8 cellular contexts compared by ENCODE assay signal in genomic region chr5:40879163-40879942, GRCh38. TPM values are rescaled to one million over a fixed set of nuclear protein-coding genes. Genes with fewer than 3 reads are reported as not detected.
DNase-seq lines count a peak whose midpoint lies in the region; ATAC-seq, FAIRE-seq and TF ChIP-seq lines count a peak whose summit lies in the region.

No MANE protein-coding gene starts in this region.

- TF ChIP-seq CTCF in CD8-positive, alpha-beta T cell (IDR thresholded peaks at IDR 0.05) = peak; percentile 82
- TF ChIP-seq CTCF in bronchial epithelial cell (IDR thresholded peaks at IDR 0.05; ENCODE audit: insufficient read depth, low read length, severe bottlenecking) = peak; percentile 15
- TF ChIP-seq CTCF in lung (IDR thresholded peaks at IDR 0.05; ENCODE audit: control extremely low read depth, extremely low read depth) = peak; percentile 34

- H3K4me3 Mint-ChIP-seq in CD8-positive, alpha-beta T cell = no peak overlapping the region
- H3K4me3 Mint-ChIP-seq in activated naive CD8-positive, alpha-beta T cell treated with anti-CD3 and anti-CD28 coated beads for 36 hours = no peak overlapping the region

- no peak overlapping the region for H3K27ac Mint-ChIP-seq in CD8-positive, alpha-beta T cell
- H3K27ac Mint-ChIP-seq in activated naive CD4-positive, alpha-beta T cell treated with anti-CD3 and anti-CD28 coated beads, Interleukin-2, amount 50 U/mL, for 72 hours = no peak overlapping the region
- H3K27ac Mint-ChIP-seq in activated naive CD8-positive, alpha-beta T cell treated with anti-CD3 and anti-CD28 coated beads for 36 hours = no peak overlapping the region

- H3K27me3 ChIP-seq in CD8-positive, alpha-beta T cell (ENCODE audit: insufficient read depth, low read length) = no peaks in the 10 kb centered on the region
- H3K27me3 ChIP-seq in bronchial epithelial cell (ENCODE audit: control insufficient read depth, insufficient read depth, low read length) = no peaks in the 10 kb centered on the region
- H3K27me3 ChIP-seq in lung (ENCODE audit: control insufficient read depth, insufficient read depth) = no peaks in the 10 kb centered on the region

- intact Hi-C loops in CD8-positive, alpha-beta T cell (cut with DNase I, micrococcal nuclease) = loop anchor here (1.0 to 10.0 kb wide), 11 partner anchors 37 to 1300 kb away; partner anchors contain the start of genes TTC33 (in 2 of the 2) and CARD6 (in 1 of the 2)

- no peaks in the 10 kb centered on the region for H3K4me1 ChIP-seq in CD8-positive, alpha-beta T cell (ENCODE audit: insufficient read depth, low read length)
- no peaks in the 10 kb centered on the region for H3K4me1 ChIP-seq in lung (ENCODE audit: control insufficient read depth in 2 of 2, insufficient read depth in 2 of 2, low read length in 2 of 2)

- peaks cover 6% of the 10 kb centered on the region for H3K9me3 Mint-ChIP-seq in CD8-positive, alpha-beta T cell
- H3K9me3 Mint-ChIP-seq in activated naive CD4-positive, alpha-beta T cell treated with anti-CD3 and anti-CD28 coated beads, Interleukin-2, amount 50 U/mL, for 72 hours = peaks cover 10 to 11% of the 10 kb centered on the region in 2 donors
- peaks cover 10% of the 10 kb centered on the region for H3K9me3 Mint-ChIP-seq in activated naive CD8-positive, alpha-beta T cell treated with anti-CD3 and anti-CD28 coated beads for 36 hours

- H3K4me1 Mint-ChIP-seq in CD8-positive, alpha-beta T cell (ENCODE audit: low read depth) = peaks cover 3% of the 10 kb centered on the region
- peaks cover 2% of the 10 kb centered on the region for H3K4me1 Mint-ChIP-seq in activated naive CD8-positive, alpha-beta T cell treated with anti-CD3 and anti-CD28 coated beads for 36 hours

- POLR2A ChIA-PET in CD8-positive, alpha-beta T cell (lab: Charles Lee) = no interaction called here

- no peaks in the 10 kb centered on the region for H3K36me3 ChIP-seq in CD8-positive, alpha-beta T cell (ENCODE audit: insufficient read depth, low read length)
- H3K36me3 ChIP-seq in bronchial epithelial cell (ENCODE audit: control insufficient read depth, insufficient read depth, low read length) = no peaks in the 10 kb centered on the region
- no peaks in the 10 kb centered on the region for H3K36me3 ChIP-seq in lung (ENCODE audit: control insufficient read depth in 2 of 2, insufficient read depth in 2 of 2, low read length in 2 of 2)

- FAIRE-seq in bronchial epithelial cell (lab: Jason Lieb, UNC) = no peak

- H3K9me3 ChIP-seq in CD8-positive, alpha-beta T cell (ENCODE audit: low read length) = no peaks in the 10 kb centered on the region
- no peaks in the 10 kb centered on the region for H3K9me3 ChIP-seq in lung (ENCODE audit: control insufficient read depth in 2 of 2, insufficient read depth in 1 of 2, low read length in 1 of 2)

- H3K36me3 Mint-ChIP-seq in CD8-positive, alpha-beta T cell = no peaks in the 10 kb centered on the region
- peaks cover 6 to 13% of the 10 kb centered on the region in 2 donors for H3K36me3 Mint-ChIP-seq in activated naive CD4-positive, alpha-beta T cell treated with anti-CD3 and anti-CD28 coated beads, Interleukin-2, amount 50 U/mL, for 72 hours
- H3K36me3 Mint-ChIP-seq in activated naive CD8-positive, alpha-beta T cell treated with anti-CD3 and anti-CD28 coated beads for 36 hours = peaks cover 3% of the 10 kb centered on the region

- no peak for ATAC-seq in CD8-positive, alpha-beta T cell
- ATAC-seq in HG02678 (IDR thresholded peaks at IDR 0.05; ENCODE audit: unreplicated experiment) (peak; percentile 57), lung (ENCODE audit: insufficient read depth, low FRiP score) (no peak), GM19328 (IDR thresholded peaks at IDR 0.05; ENCODE audit: unreplicated experiment) (no peak)
- no peak for ATAC-seq in activated naive CD4-positive, alpha-beta T cell treated with anti-CD3 and anti-CD28 coated beads, Interleukin-2, amount 50 U/mL, for 72 hours

- no peak for DNase-seq in CD8-positive, alpha-beta T cell
- DNase-seq in NCI-H748 (lab: John Stamatoyannopoulos, UW; ENCODE audit: unreplicated experiment) = peak; percentile 56
- DNase-seq in bronchial epithelial cell (ENCODE audit: low read depth) = peak; percentile 18
- no peak for DNase-seq in lung (ENCODE audit: low spot score)
- DNase-seq in activated naive CD4-positive, alpha-beta T cell treated with anti-CD3 and anti-CD28 coated beads, Interleukin-2, amount 50 U/mL, for 72 hours (ENCODE audit: low spot score in 2 of 2) = no peak
- DNase-seq in activated naive CD8-positive, alpha-beta T cell treated with anti-CD3 and anti-CD28 coated beads for 36 hours = no peak

- peaks cover 9% of the 10 kb centered on the region for H3K27me3 Mint-ChIP-seq in CD8-positive, alpha-beta T cell (ENCODE audit: low read depth)
- H3K27me3 Mint-ChIP-seq in activated naive CD8-positive, alpha-beta T cell treated with anti-CD3 and anti-CD28 coated beads for 36 hours = peaks cover 6% of the 10 kb centered on the region

- CTCF ChIA-PET in CD8-positive, alpha-beta T cell (lab: Charles Lee) = interaction anchor here (0.7 to 1.3 kb wide), 7 partner anchors 10 to 1331 kb away, joined by 3 to 5 read pairs (median 4); no protein-coding TSS in a partner anchor

- WGBS in lung, 2 donors = 31 to 36% methylated on average over 10 of the region's 10 CpGs

- H3K27ac ChIP-seq in CD8-positive, alpha-beta T cell (ENCODE audit: low read depth, low read length) = no peak overlapping the region
- no peak overlapping the region for H3K27ac ChIP-seq in lung (ENCODE audit: low read depth in 1 of 2, low read length in 1 of 2)

- no peak overlapping the region for H3K4me3 ChIP-seq in CD8-positive, alpha-beta T cell (ENCODE audit: low read depth, low read length)
- H3K4me3 ChIP-seq in bronchial epithelial cell (ENCODE audit: low read depth, low read length) (no peak overlapping the region), lung (no peak overlapping the region)

RNA-seq across cellular contexts. Expression of gene C7, which starts 29.9 kb away (rescaled TPM):
- total RNA-seq in CD8-positive, alpha-beta T cell = not detected
- total RNA-seq in bronchial epithelial cell = under 0.01 TPM in 1 of 2 replicates, not detected in the other
- 100 to 1,000 TPM; 165 to 763 TPM for total RNA-seq in lung
- 10 to 100 TPM; 46.2 to 75.8 TPM for polyA plus RNA-seq in lung
- total RNA-seq in activated naive CD4-positive, alpha-beta T cell treated with anti-CD3 and anti-CD28 coated beads, Interleukin-2, amount 50 U/mL, for 72 hours = not detected
- not detected for total RNA-seq in activated naive CD8-positive, alpha-beta T cell treated with anti-CD3 and anti-CD28 coated beads for 36 hours

RNA-seq across cellular contexts. Expression of gene CARD6, which starts 38.2 kb away (rescaled TPM):
- under 1 TPM; 0.39 to 0.43 TPM for total RNA-seq in CD8-positive, alpha-beta T cell
- 6.1 and 7.8 TPM in 2 replicates for total RNA-seq in bronchial epithelial cell
- total RNA-seq in lung = 10 to 100 TPM; 13.5 to 15.9 TPM
- polyA plus RNA-seq in lung = 10 to 100 TPM in 1 of 2 donors, 1 to 10 TPM in 1; 6.2 to 11.9 TPM
- 1 to 10 TPM; 2.2 to 2.8 TPM for total RNA-seq in activated naive CD4-positive, alpha-beta T cell treated with anti-CD3 and anti-CD28 coated beads, Interleukin-2, amount 50 U/mL, for 72 hours
- 1 to 10 TPM; 1.9 to 2.3 TPM for total RNA-seq in activated naive CD8-positive, alpha-beta T cell treated with anti-CD3 and anti-CD28 coated beads for 36 hours

RNA-seq across cellular contexts. Expression of gene RPL37, which starts 44.3 kb away (rescaled TPM):
- total RNA-seq in CD8-positive, alpha-beta T cell = 1,000 to 10,000 TPM; 2,804 to 2,873 TPM
- total RNA-seq in bronchial epithelial cell (264 and 2,479 TPM in 2 replicates), lung (1,000 to 10,000 TPM in 1 of 2 donors, 100 to 1,000 TPM in 1; 881 to 1,654 TPM)
- polyA plus RNA-seq in lung = 1,000 to 10,000 TPM in 1 of 2 donors, 100 to 1,000 TPM in 1; 886 to 2,683 TPM
- 1,000 to 10,000 TPM; 1,805 to 1,969 TPM for total RNA-seq in activated naive CD4-positive, alpha-beta T cell treated with anti-CD3 and anti-CD28 coated beads, Interleukin-2, amount 50 U/mL, for 72 hours
- 1,000 to 10,000 TPM; 1,702 to 1,706 TPM for total RNA-seq in activated naive CD8-positive, alpha-beta T cell treated with anti-CD3 and anti-CD28 coated beads for 36 hours

Comparison
In these comparisons a context has a peak if more than half of its experiments do, and no peak if none do; other contexts are left out.
1. DNase-seq: peak in NCI-H748 (single experiment) and bronchial epithelial cell (single experiment); none in CD8-positive, alpha-beta T cell (0 of 7), lung (single experiment), activated naive CD4-positive, alpha-beta T cell treated with anti-CD3 and anti-CD28 coated beads, Interleukin-2, amount 50 U/mL, for 72 hours (0 of 2) and activated naive CD8-positive, alpha-beta T cell treated with anti-CD3 and anti-CD28 coated beads for 36 hours (single experiment).
2. CTCF ChIP-seq: peak in every context shown above with its lines; median percentile 82 in CD8-positive, alpha-beta T cell; 34 in lung; 15 in bronchial epithelial cell.
3. RNA of gene C7, which starts 29.9 kb away (total RNA-seq): 165 to 763 TPM in lung; not detected in activated naive CD4-positive, alpha-beta T cell treated with anti-CD3 and anti-CD28 coated beads, Interleukin-2, amount 50 U/mL, for 72 hours, not detected in CD8-positive, alpha-beta T cell, under 0.01 TPM in bronchial epithelial cell and not detected in activated naive CD8-positive, alpha-beta T cell treated with anti-CD3 and anti-CD28 coated beads for 36 hours; every median in the first group is over 100 times any median in the second.